In genomic region chr12:96489392-96490056, GRCh38 we compare ENCODE assay signal across 1 cellular context.
TF ChIP-seq lines count a peak whose summit lies in the region.

Gene CFAP54, plus strand, starts transcription at chr12:96489577. Its CDS starts 33 bp downstream, at chr12:96489610.

TF ChIP-seq in HepG2, 621 proteins besides CTCF, POLR2A, EP300 and RAD21 (continued from another document and continues in another):
- peak; percentile 50; the same call in 1 of the 2 replicates for TF ChIP-seq IRF9 (CRISPR knock-in tag; IDR thresholded peaks at IDR 0.05; ENCODE audit: borderline replicate concordance)
- TF ChIP-seq ZNF580 (CRISPR knock-in tag; IDR thresholded peaks at IDR 0.05; ENCODE audit: borderline replicate concordance, low read depth), result peak; percentile 45; the same call in 1 of the 2 replicates
- no peak for TF ChIP-seq CBX2 (IDR thresholded peaks at IDR 0.05; ENCODE audit: low read depth, low read length)
- TF ChIP-seq CBX2 (CRISPR knock-in tag; IDR thresholded peaks at IDR 0.05; ENCODE audit: low read depth), result no peak
- TF ChIP-seq KLF16 (CRISPR knock-in tag; IDR thresholded peaks at IDR 0.05), result peak in 1 of 2 experiments; percentile 45; a peak in 1 of 4 replicates
- peak; percentile 31; the same call in 1 of the 2 replicates for TF ChIP-seq BORCS8-MEF2B (CRISPR knock-in tag; IDR thresholded peaks at IDR 0.05)
- 0 out of 2 replicates have a peak, but pooled peaks have one; percentile 44 for TF ChIP-seq GATAD1 (CRISPR knock-in tag; IDR thresholded peaks at IDR 0.05)
- no peak for TF ChIP-seq GLI4 (CRISPR knock-in tag; IDR thresholded peaks at IDR 0.05; ENCODE audit: borderline replicate concordance)
- no peak for TF ChIP-seq BRF2 (CRISPR knock-in tag; IDR thresholded peaks at IDR 0.05)
- 0 out of 2 replicates have a peak, but pooled peaks have one; percentile 29 for TF ChIP-seq ZNF550 (CRISPR knock-in tag; IDR thresholded peaks at IDR 0.05; ENCODE audit: borderline replicate concordance)
- no peak for TF ChIP-seq ZNF670 (CRISPR knock-in tag; IDR thresholded peaks at IDR 0.05; ENCODE audit: borderline replicate concordance)
- no peak for TF ChIP-seq NR2F6 (IDR thresholded peaks at IDR 0.05)
- 0 out of 2 replicates have a peak, but pooled peaks have one; percentile 19 for TF ChIP-seq NR2F6 (CRISPR knock-in tag; IDR thresholded peaks at IDR 0.05)
- peak; percentile 42; the same call in 1 of the 2 replicates for TF ChIP-seq MAX (IDR thresholded peaks at IDR 0.05)
- 0 out of 2 replicates have a peak, but pooled peaks have one; percentile 22 for TF ChIP-seq KMT2A (CRISPR knock-in tag; IDR thresholded peaks at IDR 0.05)
- TF ChIP-seq CREB1 (IDR thresholded peaks at IDR 0.05), result 0 out of 2 replicates have a peak, but pooled peaks have one; percentile 1
- no peak for TF ChIP-seq CREB1 (CRISPR knock-in tag; IDR thresholded peaks at IDR 0.05)
- no peak for TF ChIP-seq ZNF264 (CRISPR knock-in tag; IDR thresholded peaks at IDR 0.05)
- 0 out of 2 replicates have a peak, but pooled peaks have one; percentile 66 for TF ChIP-seq ZNF598 (CRISPR knock-in tag; IDR thresholded peaks at IDR 0.05; ENCODE audit: borderline replicate concordance)
- TF ChIP-seq LRRFIP1 (CRISPR knock-in tag; conservative IDR thresholded peaks at IDR 0.05), result no peak
- 0 out of 2 replicates have a peak, but pooled peaks have one; percentile 29 for TF ChIP-seq ETV5 (CRISPR knock-in tag; IDR thresholded peaks at IDR 0.05; ENCODE audit: borderline replicate concordance)
- TF ChIP-seq SMAD3 (CRISPR knock-in tag; IDR thresholded peaks at IDR 0.05), result peak; percentile 74; the same call in 1 of the 2 replicates
- TF ChIP-seq BRD4 (CRISPR knock-in tag; IDR thresholded peaks at IDR 0.05), result no peak
- peak; percentile 57; the same call in 1 of the 2 replicates for TF ChIP-seq ZNF772 (CRISPR knock-in tag; IDR thresholded peaks at IDR 0.05)
- TF ChIP-seq GATAD2A (CRISPR knock-in tag; IDR thresholded peaks at IDR 0.05), result peak; percentile 37; the same call in 1 of the 2 replicates
- peak; percentile 43 for TF ChIP-seq ASH2L (IDR thresholded peaks at IDR 0.05; ENCODE audit: insufficient read length, low read depth, low read length)
- no peak for TF ChIP-seq ZNF142 (CRISPR knock-in tag; IDR thresholded peaks at IDR 0.05)
- TF ChIP-seq HNF4G (IDR thresholded peaks at IDR 0.05; ENCODE audit: borderline replicate concordance, low read depth, low read length), result no peak
- no peak for TF ChIP-seq HNF4G (CRISPR knock-in tag; IDR thresholded peaks at IDR 0.05; ENCODE audit: borderline replicate concordance, low read depth)
- 0 out of 2 replicates have a peak, but pooled peaks have one; percentile 52 for TF ChIP-seq REPIN1 (CRISPR knock-in tag; IDR thresholded peaks at IDR 0.05; ENCODE audit: borderline replicate concordance, low read depth)
- TF ChIP-seq NCOA2 (CRISPR knock-in tag; IDR thresholded peaks at IDR 0.05), result 0 out of 2 replicates have a peak, but pooled peaks have one; percentile 22
- TF ChIP-seq MYC (CRISPR knock-in tag; IDR thresholded peaks at IDR 0.05; ENCODE audit: borderline replicate concordance), result peak; percentile 43; the same call in 1 of the 2 replicates
- peak; percentile 93; the same call in 1 of the 2 replicates for TF ChIP-seq SIN3A (IDR thresholded peaks at IDR 0.05; ENCODE audit: borderline replicate concordance, low read depth, low read length)
- peak; percentile 59 for TF ChIP-seq KAT8 (CRISPR knock-in tag; IDR thresholded peaks at IDR 0.05)
- TF ChIP-seq PAX8 (CRISPR knock-in tag; IDR thresholded peaks at IDR 0.05; ENCODE audit: borderline replicate concordance), result no peak
- TF ChIP-seq FOXJ3 (CRISPR knock-in tag; IDR thresholded peaks at IDR 0.05; ENCODE audit: borderline replicate concordance), result peak; percentile 77
- no peak for TF ChIP-seq ZNF329 (CRISPR knock-in tag; IDR thresholded peaks at IDR 0.05; ENCODE audit: low read depth)
- no peak for TF ChIP-seq ZSCAN29 (CRISPR knock-in tag; conservative IDR thresholded peaks at IDR 0.05)
- TF ChIP-seq ERF (CRISPR knock-in tag; IDR thresholded peaks at IDR 0.05), result 0 out of 2 replicates have a peak, but pooled peaks have one; percentile 24
- TF ChIP-seq ZNF781 (CRISPR knock-in tag; IDR thresholded peaks at IDR 0.05; ENCODE audit: borderline replicate concordance, not compliant biosample characterization), result no peak
- TF ChIP-seq ZC3H4 (CRISPR knock-in tag; IDR thresholded peaks at IDR 0.05; ENCODE audit: borderline replicate concordance), result no peak
- no peak for TF ChIP-seq PBX2 (CRISPR knock-in tag; IDR thresholded peaks at IDR 0.05)
- TF ChIP-seq AHR (CRISPR knock-in tag; IDR thresholded peaks at IDR 0.05), result 0 out of 2 replicates have a peak, but pooled peaks have one; percentile 49
- TF ChIP-seq FOXA3 (CRISPR knock-in tag; IDR thresholded peaks at IDR 0.05), result peak; percentile 75
- TF ChIP-seq SOX5 (CRISPR knock-in tag; IDR thresholded peaks at IDR 0.05; ENCODE audit: borderline replicate concordance), result 0 out of 2 replicates have a peak, but pooled peaks have one; percentile 23
- no peak for TF ChIP-seq SNRNP70 (IDR thresholded peaks at IDR 0.05; ENCODE audit: low read depth, low read length)
- TF ChIP-seq RFXAP (CRISPR knock-in tag; IDR thresholded peaks at IDR 0.05; ENCODE audit: borderline replicate concordance), result no peak; the same call in 1 of the 2 replicates
- peak; percentile 41 for TF ChIP-seq MED1 (CRISPR knock-in tag; IDR thresholded peaks at IDR 0.05)
- peak; percentile 60; the same call in 1 of the 2 replicates for TF ChIP-seq ZNF547 (CRISPR knock-in tag; IDR thresholded peaks at IDR 0.05)
- TF ChIP-seq ZSCAN25 (CRISPR knock-in tag; IDR thresholded peaks at IDR 0.05), result no peak
- TF ChIP-seq ZNF605 (CRISPR knock-in tag; IDR thresholded peaks at IDR 0.05), result 0 out of 2 replicates have a peak, but pooled peaks have one; percentile 48
- no peak for TF ChIP-seq ESRRA (CRISPR knock-in tag; IDR thresholded peaks at IDR 0.05; ENCODE audit: low read depth)
- TF ChIP-seq TBL1XR1 (IDR thresholded peaks at IDR 0.05; ENCODE audit: borderline replicate concordance, low read length, partially characterized antibody), result peak; percentile 52
- TF ChIP-seq SRF (IDR thresholded peaks at IDR 0.05; ENCODE audit: low read depth, low read length), result 0 out of 2 replicates have a peak, but pooled peaks have one; percentile 15
- TF ChIP-seq ZNF124 (CRISPR knock-in tag; IDR thresholded peaks at IDR 0.05), result peak; percentile 48; the same call in 1 of the 2 replicates
- no peak for TF ChIP-seq ZSCAN30 (CRISPR knock-in tag; IDR thresholded peaks at IDR 0.05)
- no peak for TF ChIP-seq LCORL (IDR thresholded peaks at IDR 0.05)
- TF ChIP-seq LCORL (CRISPR knock-in tag; IDR thresholded peaks at IDR 0.05), result 0 out of 2 replicates have a peak, but pooled peaks have one; percentile 45
- TF ChIP-seq RBM22 (optimal IDR thresholded peaks at IDR 0.05; ENCODE audit: low read length), result peak; percentile 100
- TF ChIP-seq MAZ (IDR thresholded peaks at IDR 0.05; ENCODE audit: borderline replicate concordance, low read depth, low read length), result no peak
- TF ChIP-seq MAZ (CRISPR knock-in tag; IDR thresholded peaks at IDR 0.05; ENCODE audit: low read depth), result peak; percentile 74
